9 cellular contexts compared by ENCODE assay signal in the genomic region with DNA sequence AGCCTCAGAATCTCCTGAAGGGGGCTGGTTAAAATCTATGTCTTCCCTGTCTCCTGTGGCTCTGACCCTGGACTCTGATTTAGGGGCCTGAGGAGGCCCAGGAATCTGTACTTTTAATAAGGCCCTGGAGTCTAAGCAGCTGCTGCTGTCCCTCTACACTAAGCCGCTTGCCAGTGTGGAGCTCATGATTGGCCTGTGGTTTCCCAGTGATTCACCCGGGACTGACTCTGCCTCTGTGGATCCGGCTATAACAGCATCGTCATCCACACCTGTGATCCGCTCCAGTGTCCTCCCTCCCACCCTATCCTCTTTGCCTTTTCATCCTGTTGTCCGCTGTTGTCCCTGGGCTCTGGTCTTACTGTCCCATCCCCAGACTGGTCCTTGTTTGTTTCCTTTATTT. TPM values are rescaled to one million over a fixed set of nuclear protein-coding genes. Genes with fewer than 3 reads are reported as not detected.
DNase-seq lines count a peak whose midpoint lies in the region; TF ChIP-seq lines count a peak whose summit lies in the region.
"Had no signal": no experiment of that assay in that cellular context is flagged by ENCODE, and none has a peak within 500 bp of the region (broad histone marks: within the 10 kb centered on the region; RNA-seq: fewer than 3 reads in every experiment).

No MANE protein-coding gene starts in this region.

- H3K9me3 ChIP-seq in SJCRH30 (replicated peaks): no peaks in the 10 kb centered on the region

- no peak overlapping the region for H3K56ac ChIP-seq in mesendoderm (ENCODE audit: low read length)

- no peak overlapping the region for H4K5ac ChIP-seq in mesendoderm (ENCODE audit: low read length)

- no peaks in the 10 kb centered on the region for H3K79me1 ChIP-seq in mesendoderm (ENCODE audit: low read length)

- DNase-seq in ELR (ENCODE audit: low read depth) (peak; percentile 86), SJCRH30 (peak; percentile 98 to 99), fibroblast of pulmonary artery (ENCODE audit: low read depth) (peak; percentile 26), retinal pigment epithelial cell (ENCODE audit: low read depth) (peak; percentile 26), HEK293T (ENCODE audit: extremely low spot score) (no peak), SW 1271 (lab: John Stamatoyannopoulos, UW) (no peak), epidermal melanocyte (ENCODE audit: insufficient read length, low spot score) (no peak), mesendoderm (no peak)
- DNase-seq: NCI-H2081 treated with DMSO at 0.1 percent for 48 hours had no signal

- H3K4me3 ChIP-seq in SJCRH30 (peak overlapping the region; percentile 4; the same call in 1 of the 2 replicates), fibroblast of pulmonary artery (replicated peaks; ENCODE audit: low read depth, low read length) (no peak overlapping the region), retinal pigment epithelial cell (ENCODE audit: low read length) (no peak overlapping the region), mesendoderm (ENCODE audit: low read length) (no peak overlapping the region)

- H3K4ac ChIP-seq in mesendoderm (ENCODE audit: low read depth, low read length): no peak overlapping the region

- H4K8ac ChIP-seq in mesendoderm (ENCODE audit: low read depth, low read length): no peak overlapping the region

- H3K4me1 ChIP-seq in SJCRH30 (peaks cover 46% of the 10 kb centered on the region), mesendoderm (ENCODE audit: control insufficient read depth, low read depth, low read length) (peaks cover 8% of the 10 kb centered on the region)

- H3K27me3 ChIP-seq in SJCRH30 (no peaks in the 10 kb centered on the region), mesendoderm (ENCODE audit: insufficient read depth, low read length, poor library complexity) (peaks cover 2% of the 10 kb centered on the region)

- POLR2A ChIA-PET in HEK293T (lab: Yijun Ruan, JAX): no interaction called here

- H3K4me2 ChIP-seq in mesendoderm (ENCODE audit: low read length): no peak overlapping the region

- no peak overlapping the region for H2BK5ac ChIP-seq in mesendoderm (ENCODE audit: low read length)

- no CpG with 5 or more reads among the region's 6 CpGs for WGBS in mesendoderm (ENCODE audit: extremely low coverage, insufficient coverage, low lambda C conversion rate)

- no peak overlapping the region for H2BK120ac ChIP-seq in mesendoderm (ENCODE audit: low read depth, low read length)

- H3K9ac ChIP-seq in mesendoderm (ENCODE audit: low read length): no peak overlapping the region

- peak overlapping the region; percentile 81 for H3K27ac ChIP-seq in SJCRH30
- no peak overlapping the region for H3K27ac ChIP-seq in mesendoderm (ENCODE audit: low read depth, low read length)

- TF ChIP-seq CTCF in fibroblast of pulmonary artery (IDR thresholded peaks at IDR 0.05; ENCODE audit: low read length, missing control alignments): no peak
- TF ChIP-seq CTCF in retinal pigment epithelial cell (conservative IDR thresholded peaks at IDR 0.05; ENCODE audit: low read depth, low read length): no peak

- H3K36me3 ChIP-seq in SJCRH30: peaks cover 7% of the 10 kb centered on the region
- H3K36me3 ChIP-seq in mesendoderm (ENCODE audit: control insufficient read depth, insufficient read depth, low read length): no peaks in the 10 kb centered on the region

- CTCF ChIA-PET in HEK293T (lab: Yijun Ruan, JAX): no interaction called here

- H2BK15ac ChIP-seq in mesendoderm (replicated peaks; ENCODE audit: low read depth): no peak overlapping the region

- no peaks in the 10 kb centered on the region for H3K79me2 ChIP-seq in mesendoderm (ENCODE audit: control insufficient read depth, insufficient read depth, low read length)

- H3K18ac ChIP-seq in mesendoderm (ENCODE audit: low read length): no peak overlapping the region

- H2AK5ac ChIP-seq in mesendoderm (ENCODE audit: low read length): no peak overlapping the region

- H3K23ac ChIP-seq in mesendoderm (ENCODE audit: low read length): no peak overlapping the region

TF ChIP-seq in HEK293T, 16 proteins besides CTCF, POLR2A, EP300 and RAD21:
- TF ChIP-seq FOXM1 (IDR thresholded peaks at IDR 0.05; ENCODE audit: borderline replicate concordance): no peak
- no peak for TF ChIP-seq ELF4 (IDR thresholded peaks at IDR 0.05)
- no peak for TF ChIP-seq L3MBTL2 (conservative IDR thresholded peaks at IDR 0.05)

RNA-seq across cellular contexts. Expression of gene SLC31A2, which starts 3.7 kb away (rescaled TPM):
- 21.6 and 23.0 TPM in 2 replicates for total RNA-seq in SJCRH30 (2014; rRNA removed; shearing (Covaris generic))
- 1.4 TPM for polyA plus RNA-seq in mesendoderm (2013, experiment 1 of 2)
- 1.2 TPM for polyA plus RNA-seq in mesendoderm (2013, experiment 2 of 2)

Comparison
In these comparisons a context has a peak if more than half of its experiments do, and no peak if none do; other contexts are left out.
1. DNase-seq: peak in ELR (single experiment), SJCRH30 (2 of 2), fibroblast of pulmonary artery (single experiment) and retinal pigment epithelial cell (single experiment); none in HEK293T (single experiment), SW 1271 (0 of 2), epidermal melanocyte (single experiment) and mesendoderm (single experiment).